16 cellular contexts compared by ENCODE assay signal in genomic region chr5:111704452-111705085, GRCh38.
DNase-seq lines count a peak whose midpoint lies in the region; ATAC-seq and TF ChIP-seq lines count a peak whose summit lies in the region.
"Had no signal": no experiment of that assay in that cellular context is flagged by ENCODE, and none has a peak within 500 bp of the region (broad histone marks: within the 10 kb centered on the region; RNA-seq: fewer than 3 reads in every experiment).

No MANE protein-coding gene starts in this region.

- in situ Hi-C loops in KBM-7 (cut with MboI; ENCODE audit: low pct_unique_long_range_greater_than_20kb, low sequenced_read_pairs): no loop called here

- ATAC-seq in GM18858 (IDR thresholded peaks at IDR 0.05; ENCODE audit: unreplicated experiment): peak; percentile 38
- peak; percentile 55 for ATAC-seq in GM21825 (IDR thresholded peaks at IDR 0.05; ENCODE audit: unreplicated experiment)
- ATAC-seq in SK-N-SH treated with all-trans-retinoic acid at 6 μM for 48 hours: no peak

- DNase-seq in KBM-7 (peak; percentile 23), kidney tubule cell (ENCODE audit: low spot score) (peak; percentile 40), NCI-H446 (lab: John Stamatoyannopoulos, UW) (no peak), NCI-H1436 (lab: John Stamatoyannopoulos, UW) (no peak)
- DNase-seq: activated CD4-positive, alpha-beta T cell treated with anti-CD3 and anti-CD28 coated beads, Interleukin-2, amount 50 U/mL, for 48 hours; caudate nucleus; CD4-positive, alpha-beta T cell; effector CD4-positive, alpha-beta T cell; esophagus squamous epithelium; HCEC 1CT; head of caudate nucleus; NCI-H2081; stimulated activated CD4-positive, alpha-beta T cell treated with anti-CD3 and anti-CD28 coated beads, Interleukin-4, amount 100 ng/mL, for 4 hours had no signal

TF ChIP-seq in SK-N-SH treated with all-trans-retinoic acid at 6 μM for 48 hours, 23 proteins besides CTCF, POLR2A, EP300 and RAD21:
- TF ChIP-seq BACH2 (CRISPR knock-in tag; IDR thresholded peaks at IDR 0.05; ENCODE audit: borderline replicate concordance): no peak
- no peak for TF ChIP-seq PATZ1 (CRISPR knock-in tag; IDR thresholded peaks at IDR 0.05; ENCODE audit: borderline replicate concordance)
- TF ChIP-seq ISL1 (CRISPR knock-in tag; IDR thresholded peaks at IDR 0.05): no peak
- TF ChIP-seq ARNTL (CRISPR knock-in tag; IDR thresholded peaks at IDR 0.05; ENCODE audit: borderline replicate concordance, low read depth): no peak
- TF ChIP-seq ZFP3 (CRISPR knock-in tag; IDR thresholded peaks at IDR 0.05): no peak
- no peak for TF ChIP-seq OSR1 (CRISPR knock-in tag; IDR thresholded peaks at IDR 0.05)
- no peak for TF ChIP-seq PPARA (CRISPR knock-in tag; IDR thresholded peaks at IDR 0.05; ENCODE audit: borderline replicate concordance)
- no peak for TF ChIP-seq TSHZ2 (CRISPR knock-in tag; IDR thresholded peaks at IDR 0.05)
- TF ChIP-seq CREB5 (CRISPR knock-in tag; IDR thresholded peaks at IDR 0.05; ENCODE audit: low read depth): no peak
- no peak for TF ChIP-seq POU6F1 (CRISPR knock-in tag; IDR thresholded peaks at IDR 0.05; ENCODE audit: borderline replicate concordance, low read depth)
- TF ChIP-seq ESRRG (CRISPR knock-in tag; IDR thresholded peaks at IDR 0.05): no peak
- no peak for TF ChIP-seq ZC3H10 (CRISPR knock-in tag; IDR thresholded peaks at IDR 0.05)
- TF ChIP-seq ZFP30 (CRISPR knock-in tag; IDR thresholded peaks at IDR 0.05): no peak
- TF ChIP-seq CSDC2 (CRISPR knock-in tag; IDR thresholded peaks at IDR 0.05): no peak
- no peak for TF ChIP-seq SNAI2 (CRISPR knock-in tag; IDR thresholded peaks at IDR 0.05)

Comparison
In these comparisons a context has a peak if more than half of its experiments do, and no peak if none do; other contexts are left out.
1. DNase-seq: peak in KBM-7 (single experiment) and kidney tubule cell (single experiment); none in NCI-H446 (0 of 2) and NCI-H1436 (single experiment).